ENCODE assay signal across 9 cellular contexts in genomic region chr6:35392111-35392702, GRCh38. TPM values are rescaled to one million over a fixed set of nuclear protein-coding genes. Genes with fewer than 3 reads are reported as not detected.
DNase-seq lines count a peak whose midpoint lies in the region; ATAC-seq and TF ChIP-seq lines count a peak whose summit lies in the region.
"Had no signal": no experiment of that assay in that cellular context is flagged by ENCODE, and none has a peak within 500 bp of the region (broad histone marks: within the 10 kb centered on the region; RNA-seq: fewer than 3 reads in every experiment).

No MANE protein-coding gene starts in this region.

- no peaks in the 10 kb centered on the region for H3K27me3 ChIP-seq in upper lobe of right lung

- no peak for TF ChIP-seq CTCF in upper lobe of right lung (IDR thresholded peaks at IDR 0.05)

- no peaks in the 10 kb centered on the region for H3K36me3 Mint-ChIP-seq in activated naive CD8-positive, alpha-beta T cell treated with anti-CD3 and anti-CD28 coated beads for 36 hours
- H3K36me3 Mint-ChIP-seq in activated naive CD8-positive, alpha-beta T cell treated with anti-CD3 and anti-CD28 coated beads, Interleukin-2, amount 50 U/mL, for 24 hours (ENCODE audit: low read depth), result peaks cover 5% of the 10 kb centered on the region
- peaks cover 15% of the 10 kb centered on the region for H3K36me3 Mint-ChIP-seq in T-cell

- ATAC-seq in activated naive CD8-positive, alpha-beta T cell treated with anti-CD3 and anti-CD28 coated beads, Interleukin-2, amount 50 U/mL, for 24 hours, result no peak
- ATAC-seq in T-cell (replicated peaks in 1 of 4) (no peak), upper lobe of right lung (peak; percentile 84), HG02610 (IDR thresholded peaks at IDR 0.05; ENCODE audit: unreplicated experiment) (no peak)

- no peak overlapping the region for H3K4me3 ChIP-seq in upper lobe of right lung

- H3K9me3 Mint-ChIP-seq in activated naive CD8-positive, alpha-beta T cell treated with anti-CD3 and anti-CD28 coated beads for 36 hours, result no peaks in the 10 kb centered on the region
- H3K9me3 Mint-ChIP-seq in activated naive CD8-positive, alpha-beta T cell treated with anti-CD3 and anti-CD28 coated beads, Interleukin-2, amount 50 U/mL, for 24 hours, result no peaks in the 10 kb centered on the region
- H3K9me3 Mint-ChIP-seq in T-cell, result no peaks in the 10 kb centered on the region

- CTCF ChIA-PET in T-cell (lab: Charles Lee), result no interaction called here

- DNase-seq in activated naive CD8-positive, alpha-beta T cell treated with anti-CD3 and anti-CD28 coated beads for 36 hours, result no peak
- DNase-seq in activated naive CD8-positive, alpha-beta T cell treated with anti-CD3 and anti-CD28 coated beads, Interleukin-2, amount 50 U/mL, for 24 hours, result no peak
- no peak for DNase-seq in T-cell
- peak; percentile 94 for DNase-seq in kidney tubule cell (ENCODE audit: low spot score)
- peak; percentile 88 for DNase-seq in upper lobe of right lung
- DNase-seq in GF-D8 (lab: John Stamatoyannopoulos, UW), result no peak
- DNase-seq in pons (ENCODE audit: low spot score), result no peak

- intact Hi-C loops in upper lobe of right lung (cut with DNase I), result no loop called here

- no peaks in the 10 kb centered on the region for H3K36me3 ChIP-seq in upper lobe of right lung

- H3K4me1 Mint-ChIP-seq in activated naive CD8-positive, alpha-beta T cell treated with anti-CD3 and anti-CD28 coated beads for 36 hours, result peaks cover 42% of the 10 kb centered on the region
- peaks cover 43% of the 10 kb centered on the region for H3K4me1 Mint-ChIP-seq in activated naive CD8-positive, alpha-beta T cell treated with anti-CD3 and anti-CD28 coated beads, Interleukin-2, amount 50 U/mL, for 24 hours
- H3K4me1 Mint-ChIP-seq in T-cell, result peaks cover 66 to 70% (median 68%) of the 10 kb centered on the region in 3 donors

- H3K27ac ChIP-seq in upper lobe of right lung, result peak overlapping the region; percentile 60

- H3K27me3 Mint-ChIP-seq in activated naive CD8-positive, alpha-beta T cell treated with anti-CD3 and anti-CD28 coated beads for 36 hours, result no peaks in the 10 kb centered on the region
- H3K27me3 Mint-ChIP-seq in activated naive CD8-positive, alpha-beta T cell treated with anti-CD3 and anti-CD28 coated beads, Interleukin-2, amount 50 U/mL, for 24 hours, result no peaks in the 10 kb centered on the region
- H3K27me3 Mint-ChIP-seq in T-cell, result no peaks in the 10 kb centered on the region
- H3K27me3 Mint-ChIP-seq: B cell had no signal

- POLR2A ChIA-PET in T-cell (lab: Charles Lee), result no interaction called here

- peak overlapping the region; percentile 42 for H3K27ac Mint-ChIP-seq in activated naive CD8-positive, alpha-beta T cell treated with anti-CD3 and anti-CD28 coated beads for 36 hours
- H3K27ac Mint-ChIP-seq in activated naive CD8-positive, alpha-beta T cell treated with anti-CD3 and anti-CD28 coated beads, Interleukin-2, amount 50 U/mL, for 24 hours, result no peak overlapping the region
- H3K27ac Mint-ChIP-seq in T-cell, result peak overlapping the region; percentile 87 to 94

- H3K4me3 Mint-ChIP-seq in activated naive CD8-positive, alpha-beta T cell treated with anti-CD3 and anti-CD28 coated beads for 36 hours, result no peak overlapping the region
- H3K4me3 Mint-ChIP-seq in activated naive CD8-positive, alpha-beta T cell treated with anti-CD3 and anti-CD28 coated beads, Interleukin-2, amount 50 U/mL, for 24 hours, result no peak overlapping the region
- no peak overlapping the region for H3K4me3 Mint-ChIP-seq in T-cell
- H3K4me3 Mint-ChIP-seq: B cell had no signal

- no peaks in the 10 kb centered on the region for H3K9me3 ChIP-seq in upper lobe of right lung

- peaks cover 14% of the 10 kb centered on the region for H3K4me1 ChIP-seq in upper lobe of right lung

RNA-seq across cellular contexts. Expression of gene PPARD, which starts 49.8 kb away (rescaled TPM):
- 10 to 100 TPM; 17.0 to 17.8 TPM for total RNA-seq in activated naive CD8-positive, alpha-beta T cell treated with anti-CD3 and anti-CD28 coated beads for 36 hours
- 10 to 100 TPM; 36.8 to 41.3 (median 37.9) TPM for total RNA-seq in T-cell
- 31.6 TPM for total RNA-seq in upper lobe of right lung

RNA-seq across cellular contexts. Expression of gene FANCE, which starts 59.9 kb away (rescaled TPM):
- 10 to 100 TPM; 18.6 to 19.1 TPM for total RNA-seq in activated naive CD8-positive, alpha-beta T cell treated with anti-CD3 and anti-CD28 coated beads for 36 hours
- 10 to 100 TPM in 3 of 5 donors, 1 to 10 TPM in 2; 5.6 to 12.8 (median 11.7) TPM for total RNA-seq in T-cell
- total RNA-seq in upper lobe of right lung, result 10.4 TPM

Comparison
In these comparisons a context has a peak if more than half of its experiments do, and no peak if none do; other contexts are left out.
1. DNase-seq: peak in kidney tubule cell (single experiment) and upper lobe of right lung (single experiment); none in activated naive CD8-positive, alpha-beta T cell treated with anti-CD3 and anti-CD28 coated beads for 36 hours (single experiment), activated naive CD8-positive, alpha-beta T cell treated with anti-CD3 and anti-CD28 coated beads, Interleukin-2, amount 50 U/mL, for 24 hours (single experiment), T-cell (0 of 34), GF-D8 (single experiment) and pons (single experiment).